8 cellular contexts compared by ENCODE assay signal in genomic region chr4:38752393-38752961, GRCh38. TPM values are rescaled to one million over a fixed set of nuclear protein-coding genes. Genes with fewer than 3 reads are reported as not detected.
DNase-seq lines count a peak whose midpoint lies in the region; ATAC-seq and TF ChIP-seq lines count a peak whose summit lies in the region.

No MANE protein-coding gene starts in this region.

- H3K4me1 ChIP-seq in cardiac muscle cell (ENCODE audit: low read depth) (peaks cover 6% of the 10 kb centered on the region), mucosa of descending colon (ENCODE audit: low read depth) (no peaks in the 10 kb centered on the region)

- ATAC-seq in Right ventricle myocardium inferior, result no peak
- peak; percentile 83 for ATAC-seq in HG03139 (IDR thresholded peaks at IDR 0.05; ENCODE audit: unreplicated experiment)
- ATAC-seq in mucosa of descending colon, result peak; percentile 45

- H3K4me1 Mint-ChIP-seq in activated T-helper 2 cell treated with anti-CD3 and anti-CD28 coated beads, Interferon-gamma antibody, Interleukin-2, Interleukin-4, amounts not matched to agents 10 μg/mL and 5 μg/mL and 100 μg/mL, durations not matched to agents 14 hours and 24 hours and 36 hours (ENCODE audit: low read depth), result peaks cover 7% of the 10 kb centered on the region

- in situ Hi-C loops in astrocyte of the cerebellum (cut with HindIII; ENCODE audit: low sequenced_read_pairs), result no loop called here

- no peak overlapping the region for H3K27ac Mint-ChIP-seq in activated T-helper 2 cell treated with anti-CD3 and anti-CD28 coated beads, Interferon-gamma antibody, Interleukin-2, Interleukin-4, amounts not matched to agents 10 μg/mL and 5 μg/mL and 100 μg/mL, durations not matched to agents 14 hours and 24 hours and 36 hours

- peaks cover 9% of the 10 kb centered on the region for H3K9me3 Mint-ChIP-seq in activated T-helper 2 cell treated with anti-CD3 and anti-CD28 coated beads, Interferon-gamma antibody, Interleukin-2, Interleukin-4, amounts not matched to agents 10 μg/mL and 5 μg/mL and 100 μg/mL, durations not matched to agents 14 hours and 24 hours and 36 hours

- peak overlapping the region; percentile 98 for H3K27ac ChIP-seq in cardiac muscle cell

- intact Hi-C loops in Right ventricle myocardium inferior (cut with DNase I) (loop anchor here (10.0 kb wide), 1 partner anchor 382 kb away; no protein-coding TSS in a partner anchor), mucosa of descending colon (cut with DNase I, micrococcal nuclease) (no loop called here)
- intact Hi-C loops in activated T-helper 2 cell treated with anti-CD3 and anti-CD28 coated beads, Interferon-gamma antibody, Interleukin-2, Interleukin-4, amounts not matched to agents 10 μg/mL and 5 μg/mL and 100 μg/mL, durations not matched to agents 14 hours and 24 hours and 36 hours (cut with micrococcal nuclease), result no loop called here

- H3K9me3 ChIP-seq in cardiac muscle cell (ENCODE audit: low read depth), result no peaks in the 10 kb centered on the region
- peaks cover 4% of the 10 kb centered on the region for H3K9me3 ChIP-seq in mucosa of descending colon

- no peak overlapping the region for H3K4me3 ChIP-seq in cardiac muscle cell
- H3K4me3 ChIP-seq in astrocyte of the cerebellum (ENCODE audit: low read depth, low read length), result peak overlapping the region; percentile 2
- H3K4me3 ChIP-seq in mucosa of descending colon, result no peak overlapping the region

- no peak overlapping the region for H3K4me3 Mint-ChIP-seq in activated T-helper 2 cell treated with anti-CD3 and anti-CD28 coated beads, Interferon-gamma antibody, Interleukin-2, Interleukin-4, amounts not matched to agents 10 μg/mL and 5 μg/mL and 100 μg/mL, durations not matched to agents 14 hours and 24 hours and 36 hours (ENCODE audit: low read depth)

- TF ChIP-seq CTCF in cardiac muscle cell (IDR thresholded peaks at IDR 0.05; ENCODE audit: low read depth, low read length) (no peak), astrocyte of the cerebellum (IDR thresholded peaks at IDR 0.05; ENCODE audit: low read depth, low read length, missing control alignments) (no peak), mucosa of descending colon (IDR thresholded peaks at IDR 0.05) (no peak)

- H3K27me3 Mint-ChIP-seq in activated T-helper 2 cell treated with anti-CD3 and anti-CD28 coated beads, Interferon-gamma antibody, Interleukin-2, Interleukin-4, amounts not matched to agents 10 μg/mL and 5 μg/mL and 100 μg/mL, durations not matched to agents 14 hours and 24 hours and 36 hours (ENCODE audit: low read depth), result peaks cover 2% of the 10 kb centered on the region

- no peaks in the 10 kb centered on the region for H3K27me3 ChIP-seq in cardiac muscle cell

- DNase-seq in cardiac muscle cell (ENCODE audit: low read depth in 1 of 2, low spot score in 1 of 2) (peak in 1 of 2 donors; percentile 49), Right ventricle myocardium inferior (ENCODE audit: missing footprints) (no peak), astrocyte of the cerebellum (ENCODE audit: low read depth) (peak; percentile 49), mucosa of descending colon (no peak), DMS79 treated with DMSO at 0.1 percent for 48 hours (lab: John Stamatoyannopoulos, UW) (no peak), DMS114 treated with DMSO at 0.1 percent for 48 hours (lab: John Stamatoyannopoulos, UW; ENCODE audit: unreplicated experiment) (no peak)
- no peak for DNase-seq in activated T-helper 2 cell treated with anti-CD3 and anti-CD28 coated beads, Interferon-gamma antibody, Interleukin-2, Interleukin-4, amounts not matched to agents 10 μg/mL and 5 μg/mL and 100 μg/mL, durations not matched to agents 14 hours and 24 hours and 36 hours (ENCODE audit: low spot score)

- H3K36me3 ChIP-seq in cardiac muscle cell, result no peaks in the 10 kb centered on the region
- no peaks in the 10 kb centered on the region for H3K36me3 ChIP-seq in mucosa of descending colon (ENCODE audit: low read depth)

- peaks cover 3% of the 10 kb centered on the region for H3K36me3 Mint-ChIP-seq in activated T-helper 2 cell treated with anti-CD3 and anti-CD28 coated beads, Interferon-gamma antibody, Interleukin-2, Interleukin-4, amounts not matched to agents 10 μg/mL and 5 μg/mL and 100 μg/mL, durations not matched to agents 14 hours and 24 hours and 36 hours (ENCODE audit: low read depth)

RNA-seq across cellular contexts. Expression of gene TLR10, which starts 30.3 kb away (rescaled TPM):
- total RNA-seq in cardiac muscle cell (not detected in 2 replicates), Right ventricle myocardium inferior (not detected), mucosa of descending colon (under 1 TPM; 0.17 to 0.46 (median 0.25) TPM)
- 0.06 TPM in 1 of 2 replicates, not detected in the other for polyA plus RNA-seq in cardiac muscle cell
- not detected in 2 replicates for total RNA-seq in activated T-helper 2 cell treated with anti-CD3 and anti-CD28 coated beads, Interferon-gamma antibody, Interleukin-2, Interleukin-4, amounts not matched to agents 10 μg/mL and 5 μg/mL and 100 μg/mL, durations not matched to agents 14 hours and 24 hours and 36 hours

RNA-seq across cellular contexts. Expression of gene TLR1, which starts 52.1 kb away (rescaled TPM):
- total RNA-seq in cardiac muscle cell, result 0.07 and 0.30 TPM in 2 replicates
- polyA plus RNA-seq in cardiac muscle cell, result 1.2 TPM in 1 of 2 replicates, not detected in the other
- 4.3 TPM for total RNA-seq in Right ventricle myocardium inferior
- 1 to 10 TPM; 7.3 to 9.3 (median 7.7) TPM for total RNA-seq in mucosa of descending colon
- 0.34 and 0.67 TPM in 2 replicates for total RNA-seq in activated T-helper 2 cell treated with anti-CD3 and anti-CD28 coated beads, Interferon-gamma antibody, Interleukin-2, Interleukin-4, amounts not matched to agents 10 μg/mL and 5 μg/mL and 100 μg/mL, durations not matched to agents 14 hours and 24 hours and 36 hours
